ENCODE assay signal across 1 cellular context in the genomic region with DNA sequence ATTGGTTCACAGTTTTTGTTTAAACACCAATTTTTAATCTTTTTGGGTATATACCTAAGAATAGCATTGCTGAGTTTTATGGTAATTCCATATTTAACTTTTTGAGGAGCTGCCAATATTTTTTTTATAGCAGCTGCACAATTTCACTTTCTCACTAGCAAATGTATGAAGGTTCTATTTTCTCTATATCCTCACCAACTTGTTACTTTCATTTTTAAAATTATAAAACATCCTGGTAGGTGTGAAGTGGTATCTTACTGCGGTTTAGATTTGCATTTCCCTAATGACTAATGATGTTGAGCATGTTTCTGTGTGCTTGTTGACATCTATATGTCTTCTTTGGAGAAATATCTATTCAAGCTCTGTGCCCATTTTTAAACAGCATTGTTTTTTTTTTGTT.
TF ChIP-seq lines count a peak whose summit lies in the region.

No MANE protein-coding gene starts in this region.

TF ChIP-seq in GM12878, 131 proteins besides CTCF, POLR2A, EP300 and RAD21 (continued from another document):
- peak; percentile 63; the same call in 1 of the 2 replicates for TF ChIP-seq SREBF1 (IDR thresholded peaks at IDR 0.05; ENCODE audit: low read length)
- no peak for TF ChIP-seq HDAC2 (IDR thresholded peaks at IDR 0.05)
- TF ChIP-seq JUND (IDR thresholded peaks at IDR 0.05; ENCODE audit: low read depth, low read length) = no peak
- TF ChIP-seq, protein P1, sequence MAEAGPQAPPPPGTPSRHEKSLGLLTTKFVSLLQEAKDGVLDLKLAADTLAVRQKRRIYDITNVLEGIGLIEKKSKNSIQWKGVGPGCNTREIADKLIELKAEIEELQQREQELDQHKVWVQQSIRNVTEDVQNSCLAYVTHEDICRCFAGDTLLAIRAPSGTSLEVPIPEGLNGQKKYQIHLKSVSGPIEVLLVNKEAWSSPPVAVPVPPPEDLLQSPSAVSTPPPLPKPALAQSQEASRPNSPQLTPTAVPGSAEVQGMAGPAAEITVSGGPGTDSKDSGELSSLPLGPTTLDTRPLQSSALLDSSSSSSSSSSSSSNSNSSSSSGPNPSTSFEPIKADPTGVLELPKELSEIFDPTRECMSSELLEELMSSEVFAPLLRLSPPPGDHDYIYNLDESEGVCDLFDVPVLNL (IDR thresholded peaks at IDR 0.05; ENCODE audit: low read depth, low read length) = no peak
- no peak; the same call in 1 of the 2 replicates for TF ChIP-seq FOXK2 (IDR thresholded peaks at IDR 0.05)
- no peak for TF ChIP-seq FOS (IDR thresholded peaks at IDR 0.05; ENCODE audit: borderline replicate concordance, extremely low read depth, insufficient read length)
- TF ChIP-seq TAF1 (IDR thresholded peaks at IDR 0.05; ENCODE audit: borderline replicate concordance, low read depth, low read length) = no peak
- peak; percentile 87 for TF ChIP-seq MTA2 (IDR thresholded peaks at IDR 0.05; ENCODE audit: low read depth)
- no peak for TF ChIP-seq CEBPB (IDR thresholded peaks at IDR 0.05; ENCODE audit: borderline replicate concordance in 1 of 2, low read depth in 2 of 2, low read length in 2 of 2)
- TF ChIP-seq RBBP5 (conservative IDR thresholded peaks at IDR 0.05) = no peak
- peak; percentile 46; the same call in 1 of the 2 replicates for TF ChIP-seq BCL11A (IDR thresholded peaks at IDR 0.05; ENCODE audit: low read depth, low read length)
- no peak for TF ChIP-seq MXI1 (IDR thresholded peaks at IDR 0.05; ENCODE audit: low read depth, low read length)
- TF ChIP-seq ZNF24 (IDR thresholded peaks at IDR 0.05) = no peak
- TF ChIP-seq, protein P2, sequence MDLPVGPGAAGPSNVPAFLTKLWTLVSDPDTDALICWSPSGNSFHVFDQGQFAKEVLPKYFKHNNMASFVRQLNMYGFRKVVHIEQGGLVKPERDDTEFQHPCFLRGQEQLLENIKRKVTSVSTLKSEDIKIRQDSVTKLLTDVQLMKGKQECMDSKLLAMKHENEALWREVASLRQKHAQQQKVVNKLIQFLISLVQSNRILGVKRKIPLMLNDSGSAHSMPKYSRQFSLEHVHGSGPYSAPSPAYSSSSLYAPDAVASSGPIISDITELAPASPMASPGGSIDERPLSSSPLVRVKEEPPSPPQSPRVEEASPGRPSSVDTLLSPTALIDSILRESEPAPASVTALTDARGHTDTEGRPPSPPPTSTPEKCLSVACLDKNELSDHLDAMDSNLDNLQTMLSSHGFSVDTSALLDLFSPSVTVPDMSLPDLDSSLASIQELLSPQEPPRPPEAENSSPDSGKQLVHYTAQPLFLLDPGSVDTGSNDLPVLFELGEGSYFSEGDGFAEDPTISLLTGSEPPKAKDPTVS (IDR thresholded peaks at IDR 0.05; ENCODE audit: low read depth, low read length) = no peak
- TF ChIP-seq ATF7 (IDR thresholded peaks at IDR 0.05; ENCODE audit: low read depth) = peak; percentile 77; the same call in 1 of the 2 replicates
- TF ChIP-seq HDGF (IDR thresholded peaks at IDR 0.05) = no peak
- TF ChIP-seq TARDBP (IDR thresholded peaks at IDR 0.05; ENCODE audit: borderline replicate concordance) = no peak
- 0 out of 2 replicates have a peak, but pooled peaks have one; percentile 18 for TF ChIP-seq NR2F1 (conservative IDR thresholded peaks at IDR 0.05)
- no peak for TF ChIP-seq SUZ12 (IDR thresholded peaks at IDR 0.05; ENCODE audit: unreplicated experiment)
- TF ChIP-seq NR2C1 (IDR thresholded peaks at IDR 0.05) = no peak
- TF ChIP-seq, protein P3, sequence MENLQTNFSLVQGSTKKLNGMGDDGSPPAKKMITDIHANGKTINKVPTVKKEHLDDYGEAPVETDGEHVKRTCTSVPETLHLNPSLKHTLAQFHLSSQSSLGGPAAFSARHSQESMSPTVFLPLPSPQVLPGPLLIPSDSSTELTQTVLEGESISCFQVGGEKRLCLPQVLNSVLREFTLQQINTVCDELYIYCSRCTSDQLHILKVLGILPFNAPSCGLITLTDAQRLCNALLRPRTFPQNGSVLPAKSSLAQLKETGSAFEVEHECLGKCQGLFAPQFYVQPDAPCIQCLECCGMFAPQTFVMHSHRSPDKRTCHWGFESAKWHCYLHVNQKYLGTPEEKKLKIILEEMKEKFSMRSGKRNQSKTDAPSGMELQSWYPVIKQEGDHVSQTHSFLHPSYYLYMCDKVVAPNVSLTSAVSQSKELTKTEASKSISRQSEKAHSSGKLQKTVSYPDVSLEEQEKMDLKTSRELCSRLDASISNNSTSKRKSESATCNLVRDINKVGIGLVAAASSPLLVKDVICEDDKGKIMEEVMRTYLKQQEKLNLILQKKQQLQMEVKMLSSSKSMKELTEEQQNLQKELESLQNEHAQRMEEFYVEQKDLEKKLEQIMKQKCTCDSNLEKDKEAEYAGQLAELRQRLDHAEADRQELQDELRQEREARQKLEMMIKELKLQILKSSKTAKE (IDR thresholded peaks at IDR 0.05; ENCODE audit: low read depth, poor library complexity, severe bottlenecking) = peak; percentile 37
- no peak for TF ChIP-seq EED (IDR thresholded peaks at IDR 0.05; ENCODE audit: low read depth)
- no peak for TF ChIP-seq TCF12 (IDR thresholded peaks at IDR 0.05; ENCODE audit: low read depth, low read length)
